15 cellular contexts compared by ENCODE assay signal in the genomic region with DNA sequence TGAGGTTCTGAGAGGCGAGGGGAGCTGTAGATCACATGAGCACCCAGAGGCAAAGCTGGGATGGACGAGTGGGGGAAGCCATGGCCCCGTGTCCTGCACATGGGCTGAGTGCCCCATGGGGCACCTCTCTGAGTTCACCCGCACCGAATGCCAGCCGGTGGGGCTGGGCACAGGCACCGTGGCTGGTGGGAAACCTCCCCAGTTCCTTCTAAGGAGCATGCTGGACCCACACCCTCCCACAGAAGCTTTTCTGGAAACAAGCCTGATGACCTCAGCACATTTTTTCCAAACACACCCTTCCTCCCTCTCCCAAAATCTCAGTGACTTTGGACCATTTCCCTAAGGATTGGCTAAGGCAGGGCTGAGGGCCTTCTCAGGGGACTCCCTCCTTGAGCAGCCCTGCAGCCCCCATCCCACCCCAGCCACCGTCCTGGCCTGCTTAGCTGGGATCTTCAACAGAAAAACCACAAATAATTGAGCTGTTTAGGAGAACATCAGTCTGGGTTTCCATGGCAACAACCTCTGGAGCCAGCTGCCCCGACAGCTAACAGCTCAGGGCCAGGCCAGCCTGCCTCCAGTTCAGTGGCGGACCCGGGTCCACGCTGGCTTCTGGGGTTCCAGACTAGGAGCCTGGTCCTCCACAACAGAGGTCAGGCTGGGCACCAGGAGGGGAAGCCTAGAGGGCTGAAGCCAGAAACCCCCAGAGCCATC. TPM values are rescaled to one million over a fixed set of nuclear protein-coding genes. Genes with fewer than 3 reads are reported as not detected.
A peak's percentile ranks its signal among the peaks of the same experiment; 100 is the strongest.
DNase-seq lines count a peak whose midpoint lies in the region; ATAC-seq and TF ChIP-seq lines count a peak whose summit lies in the region.
"Had no signal": no experiment of that assay in that cellular context is flagged by ENCODE, and none has a peak within 500 bp of the region (broad histone marks: within the 10 kb centered on the region; RNA-seq: fewer than 3 reads in every experiment).

No MANE protein-coding gene starts in this region.

- H3K27ac ChIP-seq in BLaER1 treated with 17β-estradiol and CSF1 and Interleukin-3, amounts not matched to agents 10 nM and 100 nM = peak overlapping the region in 3 of 11 experiments; percentile 20 to 44 (median 34); a peak in 3 of 22 replicates
- H3K27ac ChIP-seq: SJSA1 had no signal

- TF ChIP-seq CTCF in foreskin fibroblast (IDR thresholded peaks at IDR 0.05; ENCODE audit: low read depth, low read length) (no peak), osteocyte (IDR thresholded peaks at IDR 0.05) (no peak)

- peak overlapping the region; percentile 49 to 80 (median 70) for H3K4me2 ChIP-seq in BLaER1 treated with 17β-estradiol and CSF1 and Interleukin-3, amounts not matched to agents 10 nM and 100 nM

- H3K27me3 ChIP-seq in BLaER1 treated with 17β-estradiol and CSF1 and Interleukin-3, amounts not matched to agents 10 nM and 100 nM = no peaks in the 10 kb centered on the region
- H3K27me3 ChIP-seq: SJSA1 had no signal

- peaks cover 15 to 34% (median 23%) of the 10 kb centered on the region in 10 experiments for H3K4me1 ChIP-seq in BLaER1 treated with 17β-estradiol and CSF1 and Interleukin-3, amounts not matched to agents 10 nM and 100 nM

- DNase-seq in SK-N-DZ (ENCODE audit: low spot score) = peak; percentile 76
- peak; percentile 48 to 76 for DNase-seq in foreskin fibroblast
- no peak for DNase-seq in osteocyte (ENCODE audit: extremely low spot score, unreplicated experiment)
- no peak for DNase-seq in cerebellar nuclear complex (lab: John Stamatoyannopoulos, UW)
- DNase-seq in left lobe of liver (ENCODE audit: low spot score) = no peak
- DNase-seq in activated naive CD8-positive, alpha-beta T cell treated with anti-CD3 and anti-CD28 coated beads for 36 hours = no peak
- no peak for DNase-seq in NCI-H2171 treated with DMSO at 0.1 percent for 48 hours (lab: John Stamatoyannopoulos, UW)
- DNase-seq: activated CD4-positive, alpha-beta T cell treated with anti-CD3 and anti-CD28 coated beads, Interleukin-2, amount 50 U/mL, for 1 hour; activated naive CD8-positive, alpha-beta T cell treated with anti-CD3 and anti-CD28 coated beads, Interleukin-2, amount 10 ng/mL, durations not matched to agents 7 days and 5 days; COR-L47; foreskin melanocyte; stimulated activated CD4-positive, alpha-beta T cell treated with anti-CD3 and anti-CD28 coated beads, Interleukin-1b, Interleukin-23, amount 100 ng/mL, for 48 hours; substantia nigra had no signal

- no peak for ATAC-seq in left lobe of liver

- H3K4me1 Mint-ChIP-seq in osteocyte (ENCODE audit: unreplicated experiment) = peaks cover 13% of the 10 kb centered on the region
- H3K4me1 Mint-ChIP-seq in activated naive CD8-positive, alpha-beta T cell treated with anti-CD3 and anti-CD28 coated beads for 36 hours = no peaks in the 10 kb centered on the region
- H3K4me1 Mint-ChIP-seq: activated naive CD8-positive, alpha-beta T cell treated with anti-CD3 and anti-CD28 coated beads, Interleukin-2, amount 10 ng/mL, durations not matched to agents 7 days and 5 days had no signal

- peak overlapping the region; percentile 68 for H3K27ac Mint-ChIP-seq in osteocyte (ENCODE audit: unreplicated experiment)
- H3K27ac Mint-ChIP-seq in activated naive CD8-positive, alpha-beta T cell treated with anti-CD3 and anti-CD28 coated beads for 36 hours = no peak overlapping the region
- H3K27ac Mint-ChIP-seq: activated naive CD8-positive, alpha-beta T cell treated with anti-CD3 and anti-CD28 coated beads, Interleukin-2, amount 10 ng/mL, durations not matched to agents 7 days and 5 days had no signal

- H3K36me3 Mint-ChIP-seq in osteocyte (ENCODE audit: unreplicated experiment) = no peaks in the 10 kb centered on the region
- peaks cover 3% of the 10 kb centered on the region for H3K36me3 Mint-ChIP-seq in activated naive CD8-positive, alpha-beta T cell treated with anti-CD3 and anti-CD28 coated beads for 36 hours
- H3K36me3 Mint-ChIP-seq: activated naive CD8-positive, alpha-beta T cell treated with anti-CD3 and anti-CD28 coated beads, Interleukin-2, amount 10 ng/mL, durations not matched to agents 7 days and 5 days had no signal

- H3K9me3 Mint-ChIP-seq in osteocyte (ENCODE audit: unreplicated experiment) = peaks cover 14% of the 10 kb centered on the region
- peaks cover 15% of the 10 kb centered on the region for H3K9me3 Mint-ChIP-seq in activated naive CD8-positive, alpha-beta T cell treated with anti-CD3 and anti-CD28 coated beads for 36 hours

- H3K27me3 Mint-ChIP-seq in osteocyte (ENCODE audit: unreplicated experiment) = no peaks in the 10 kb centered on the region
- H3K27me3 Mint-ChIP-seq in activated naive CD8-positive, alpha-beta T cell treated with anti-CD3 and anti-CD28 coated beads for 36 hours = peaks cover 10% of the 10 kb centered on the region

- H3K9me3 ChIP-seq in BLaER1 treated with 17β-estradiol and CSF1 and Interleukin-3, amounts not matched to agents 10 nM and 100 nM (replicated peaks in 1 of 11) = peaks cover 15 to 27% (median 23%) of the 10 kb centered on the region in 11 experiments

- H3K36me3 ChIP-seq in BLaER1 treated with 17β-estradiol and CSF1 and Interleukin-3, amounts not matched to agents 10 nM and 100 nM = no peaks in the 10 kb centered on the region
- H3K36me3 ChIP-seq: SJSA1 had no signal

- no peak overlapping the region for H3K4me3 Mint-ChIP-seq in osteocyte (ENCODE audit: unreplicated experiment)
- no peak overlapping the region for H3K4me3 Mint-ChIP-seq in activated naive CD8-positive, alpha-beta T cell treated with anti-CD3 and anti-CD28 coated beads for 36 hours
- H3K4me3 Mint-ChIP-seq: activated naive CD8-positive, alpha-beta T cell treated with anti-CD3 and anti-CD28 coated beads, Interleukin-2, amount 10 ng/mL, durations not matched to agents 7 days and 5 days had no signal

- H4K20me1 ChIP-seq in BLaER1 treated with 17β-estradiol and CSF1 and Interleukin-3, amounts not matched to agents 10 nM and 100 nM = no peaks in the 10 kb centered on the region

- H3K9ac ChIP-seq in BLaER1 treated with 17β-estradiol and CSF1 and Interleukin-3, amounts not matched to agents 10 nM and 100 nM = peak overlapping the region in 7 of 11 experiments; percentile 6 to 31 (median 16); a peak in 4 of 22 replicates

- H3K4me3 ChIP-seq in BLaER1 treated with 17β-estradiol and CSF1 and Interleukin-3, amounts not matched to agents 10 nM and 100 nM = no peak overlapping the region
- no peak overlapping the region for H3K4me3 ChIP-seq in foreskin fibroblast (ENCODE audit: low read depth in 1 of 2, low read length in 2 of 2)
- H3K4me3 ChIP-seq: SJSA1 had no signal

RNA-seq across cellular contexts. Expression of gene LINC01488, which starts 18.1 kb away (rescaled TPM):
- polyA plus RNA-seq in SK-N-DZ (2014; cell fraction: cytosol; rRNA removed) = not detected in 2 replicates
- polyA plus RNA-seq in SK-N-DZ (2014; cell fraction: nucleus; rRNA removed) = 0.27 TPM in 1 of 2 replicates, not detected in the other
- not detected in 2 replicates for total RNA-seq in osteocyte
- total RNA-seq in left lobe of liver = 27.5 TPM
- not detected for total RNA-seq in activated naive CD8-positive, alpha-beta T cell treated with anti-CD3 and anti-CD28 coated beads for 36 hours
- total RNA-seq: activated naive CD8-positive, alpha-beta T cell treated with anti-CD3 and anti-CD28 coated beads, Interleukin-2, amount 10 ng/mL, durations not matched to agents 7 days and 5 days had no signal

Comparison
In these comparisons a context has a peak if more than half of its experiments do, and no peak if none do; other contexts are left out.
1. DNase-seq: peak in SK-N-DZ (single experiment) and foreskin fibroblast (2 of 2); none in osteocyte (single experiment), cerebellar nuclear complex (0 of 2), left lobe of liver (single experiment), activated naive CD8-positive, alpha-beta T cell treated with anti-CD3 and anti-CD28 coated beads for 36 hours (single experiment) and NCI-H2171 treated with DMSO at 0.1 percent for 48 hours (single experiment).
2. RNA of gene LINC01488, which starts 18.1 kb away (total RNA-seq): 27.5 TPM in left lobe of liver (single experiment); not detected in osteocyte and not detected in activated naive CD8-positive, alpha-beta T cell treated with anti-CD3 and anti-CD28 coated beads for 36 hours; every median in the first group is over 10 times any median in the second.